ENCODE assay signal across 20 cellular contexts in the genomic region with DNA sequence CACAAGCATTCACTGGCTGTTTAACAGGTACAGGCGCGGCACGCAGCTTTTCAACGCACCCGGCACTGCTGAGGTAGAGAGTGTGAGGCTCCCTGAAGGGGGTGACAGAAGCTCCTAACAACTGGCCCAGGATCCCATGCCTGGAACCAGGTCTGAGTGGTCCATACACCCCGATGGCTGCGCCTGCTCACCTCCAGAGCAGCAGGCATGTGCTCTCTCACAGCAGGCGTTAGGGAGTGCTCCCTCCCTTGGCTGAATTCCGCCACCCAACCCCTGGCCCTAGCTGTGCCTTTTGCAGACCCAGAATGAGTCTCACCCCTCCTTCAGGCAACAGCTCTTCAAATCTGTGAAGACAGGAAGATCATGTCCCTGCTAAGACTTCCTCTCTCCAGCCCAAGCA.
"Had no signal": no experiment of that assay in that cellular context is flagged by ENCODE, and none has a peak within 500 bp of the region (broad histone marks: within the 10 kb centered on the region; RNA-seq: fewer than 3 reads in every experiment).

No MANE protein-coding gene starts in this region.

- H3K27ac Mint-ChIP-seq: activated CD4-positive, alpha-beta T cell treated with anti-CD3 and anti-CD28 coated beads, Interleukin-2, amount 10 ng/mL, durations not matched to agents 7 days and 5 days; activated CD8-positive, alpha-beta T cell treated with anti-CD3 and anti-CD28 coated beads, Interleukin-2, amount 10 ng/mL, durations not matched to agents 7 days and 5 days; activated naive CD4-positive, alpha-beta T cell treated with anti-CD3 and anti-CD28 coated beads, Interleukin-2, amount 50 U/mL, for 72 hours; activated T-helper 1 cell treated with anti-CD3 and anti-CD28 coated beads, Interleukin-12 subunit alpha, Interleukin-12 subunit beta, Interleukin-2, Interleukin-4 antibody, amounts not matched to agents 30 ng/mL and 10 ng/mL and 1 ng/mL, durations not matched to agents 14 hours and 24 hours and 36 hours; stimulated activated memory B cell treated with anti-CD40 and anti-IgM and Interleukin-4, amounts not matched to agents 10 μg/mL and 1 μg/mL and 100 μg/mL, for 72 hours; T-helper 1 cell treated with Interleukin-12 subunit alpha and Interleukin-12 subunit beta and Interleukin-4 antibody, amounts not matched to agents 30 μg/mL and 1 μg/mL, for 36 hours had no signal

- H3K4me1 ChIP-seq: breast epithelium, uterus had no signal

- H3K36me3 ChIP-seq: uterus had no signal

- ATAC-seq: activated CD4-positive, CD25-positive, alpha-beta regulatory T cell treated with anti-CD3 and anti-CD28 coated beads, Interleukin-2, amount 50 U/mL, for 24 hours; activated CD8-positive, alpha-beta T cell treated with anti-CD3 and anti-CD28 coated beads, Interleukin-2, amount 10 ng/mL, durations not matched to agents 7 days and 5 days; activated naive CD4-positive, alpha-beta T cell treated with anti-CD3 and anti-CD28 coated beads, Interleukin-2, amount 50 U/mL, for 72 hours; gastrocnemius medialis; left cardiac atrium; right lobe of liver; stimulated activated memory B cell treated with anti-CD40 and anti-IgM and Interleukin-4, amounts not matched to agents 10 μg/mL and 1 μg/mL and 100 μg/mL, for 72 hours had no signal

- H3K27me3 Mint-ChIP-seq: activated CD4-positive, alpha-beta T cell treated with anti-CD3 and anti-CD28 coated beads, Interleukin-2, amount 10 ng/mL, durations not matched to agents 7 days and 5 days; central memory CD8-positive, alpha-beta T cell; stimulated activated memory B cell treated with anti-CD40 and anti-IgM and Interleukin-4, amounts not matched to agents 10 μg/mL and 1 μg/mL and 100 μg/mL, for 72 hours had no signal

- H3K9me3 ChIP-seq: breast epithelium, esophagus muscularis mucosa, gastrocnemius medialis, right lobe of liver, transverse colon, uterus had no signal

- H3K4me3 ChIP-seq: breast epithelium, esophagus muscularis mucosa, gastrocnemius medialis, right lobe of liver, transverse colon, uterus had no signal

- H3K9me3 Mint-ChIP-seq: activated CD4-positive, alpha-beta T cell treated with anti-CD3 and anti-CD28 coated beads, Interleukin-2, amount 10 ng/mL, durations not matched to agents 7 days and 5 days; activated naive CD4-positive, alpha-beta T cell treated with anti-CD3 and anti-CD28 coated beads, Interleukin-2, amount 50 U/mL, for 72 hours; activated T-helper 1 cell treated with anti-CD3 and anti-CD28 coated beads, Interleukin-12 subunit alpha, Interleukin-12 subunit beta, Interleukin-2, Interleukin-4 antibody, amounts not matched to agents 30 ng/mL and 10 ng/mL and 1 ng/mL, durations not matched to agents 14 hours and 24 hours and 36 hours; central memory CD8-positive, alpha-beta T cell; stimulated activated memory B cell treated with anti-CD40 and anti-IgM and Interleukin-4, amounts not matched to agents 10 μg/mL and 1 μg/mL and 100 μg/mL, for 72 hours; T-helper 1 cell treated with Interleukin-12 subunit alpha and Interleukin-12 subunit beta and Interleukin-4 antibody, amounts not matched to agents 30 μg/mL and 1 μg/mL, for 36 hours had no signal

- H3K27me3 ChIP-seq: breast epithelium, esophagus muscularis mucosa, gastrocnemius medialis, right lobe of liver, transverse colon, uterus had no signal

- H3K27ac ChIP-seq: breast epithelium, esophagus muscularis mucosa, right lobe of liver, transverse colon, uterus had no signal

- DNase-seq: activated CD4-positive, alpha-beta T cell treated with anti-CD3 and anti-CD28 coated beads, Interleukin-2, amount 10 ng/mL, durations not matched to agents 7 days and 5 days; activated CD8-positive, alpha-beta T cell treated with anti-CD3 and anti-CD28 coated beads, Interleukin-2, amount 10 ng/mL, durations not matched to agents 7 days and 5 days; effector memory CD4-positive, alpha-beta T cell; gastrocnemius medialis; hippocampal formation; left cardiac atrium; occipital lobe; right lobe of liver; small intestine; T1000; transverse colon; uterus had no signal

- H3K4me3 Mint-ChIP-seq: activated CD4-positive, alpha-beta T cell treated with anti-CD3 and anti-CD28 coated beads, Interleukin-2, amount 10 ng/mL, durations not matched to agents 7 days and 5 days; activated CD8-positive, alpha-beta T cell treated with anti-CD3 and anti-CD28 coated beads, Interleukin-2, amount 10 ng/mL, durations not matched to agents 7 days and 5 days; activated T-helper 1 cell treated with anti-CD3 and anti-CD28 coated beads, Interleukin-12 subunit alpha, Interleukin-12 subunit beta, Interleukin-2, Interleukin-4 antibody, amounts not matched to agents 30 ng/mL and 10 ng/mL and 1 ng/mL, durations not matched to agents 14 hours and 24 hours and 36 hours; central memory CD8-positive, alpha-beta T cell; stimulated activated memory B cell treated with anti-CD40 and anti-IgM and Interleukin-4, amounts not matched to agents 10 μg/mL and 1 μg/mL and 100 μg/mL, for 72 hours; T-helper 1 cell treated with Interleukin-12 subunit alpha and Interleukin-12 subunit beta and Interleukin-4 antibody, amounts not matched to agents 30 μg/mL and 1 μg/mL, for 36 hours had no signal
